ENCODE assay signal across 8 cellular contexts in genomic region chr9:132079391-132080071, GRCh38. TPM values are rescaled to one million over a fixed set of nuclear protein-coding genes. Genes with fewer than 3 reads are reported as not detected.
DNase-seq lines count a peak whose midpoint lies in the region; ATAC-seq, FAIRE-seq and TF ChIP-seq lines count a peak whose summit lies in the region.

Gene MED27, minus strand, starts transcription at chr9:132079867. Its CDS starts 23 bp downstream, at chr9:132079844.

- no peaks in the 10 kb centered on the region for H3K9me3 Mint-ChIP-seq in activated B cell treated with CpG ODN at 0.5 μM for 24 hours

- CTCF ChIA-PET in A549 (lab: Yijun Ruan, JAX) (interaction anchor here (1.3 kb wide), 1 partner anchor 90 kb away, joined by 3 read pairs; no protein-coding TSS in a partner anchor), activated B cell treated with CpG ODN at 0.5 μM for 24 hours (lab: Charles Lee) (no interaction called here)

- TF ChIP-seq CTCF in A549 (IDR thresholded peaks at IDR 0.05) = no peak
- no peak for TF ChIP-seq CTCF in activated B cell treated with CpG ODN at 0.5 μM for 24 hours (IDR thresholded peaks at IDR 0.05)
- TF ChIP-seq CTCF in cardiac fibroblast (IDR thresholded peaks at IDR 0.05; ENCODE audit: low read depth, low read length) = no peak
- no peak for TF ChIP-seq CTCF in spleen (IDR thresholded peaks at IDR 0.05 in 8 of 11, conservative IDR thresholded peaks at IDR 0.05 in 3 of 11)

- H3K27ac ChIP-seq in A549 (peak within 1 kb of the TSS; percentile 77 to 87), spleen (peak within 1 kb of the TSS; percentile 1 to 83 (median 59))

- no peak for FAIRE-seq in A549 (lab: Jason Lieb, UNC)

- TF ChIP-seq EP300 in A549 (IDR thresholded peaks at IDR 0.05) = no peak

- under 1% methylated on average over 41 of the region's 41 CpGs for WGBS in A549 (ENCODE audit: missing lambda C conversion rate)
- 0 to 6% (median 5%) methylated on average over 31 to 41 of the region's 41 CpGs for WGBS in spleen, 5 donors

- peak within 1 kb of the TSS; percentile 97 for H3K4me2 ChIP-seq in A549

- H3K4me3 Mint-ChIP-seq in activated B cell treated with CpG ODN at 0.5 μM for 24 hours = peak within 1 kb of the TSS; percentile 93

- H3K27me3 Mint-ChIP-seq in activated B cell treated with CpG ODN at 0.5 μM for 24 hours = peaks cover 7% of the 10 kb centered on the region

- intact Hi-C loops in activated B cell treated with CpG ODN at 0.5 μM for 24 hours (cut with micrococcal nuclease) (loop anchor here (1.0 to 5.0 kb wide), 5 partner anchors 81 to 1502 kb away; partner anchors contain the start of genes FUBP3, GTF3C4 and NUP214), spleen (cut with DNase I; ENCODE audit: low total_unique reads) (no loop called here)

- H3K9me3 ChIP-seq in A549 (no peaks in the 10 kb centered on the region), spleen (no peaks in the 10 kb centered on the region)

- POLR2A ChIA-PET in A549 (lab: Yijun Ruan, JAX) (no interaction called here), activated B cell treated with CpG ODN at 0.5 μM for 24 hours (lab: Charles Lee) (interaction anchor here (0.6 to 1.1 kb wide), 4 partner anchors 27 to 806 kb away, joined by 3 to 5 read pairs (median 4); partner anchors contain the start of gene NTNG2)

- H3K4me1 ChIP-seq in A549 (peaks cover 14% of the 10 kb centered on the region; the same call in 1 of the 3 replicates), spleen (peaks cover 6 to 56% (median 28%) of the 10 kb centered on the region in 6 donors)

- peak within 1 kb of the TSS; percentile 81 for H3K27ac Mint-ChIP-seq in activated B cell treated with CpG ODN at 0.5 μM for 24 hours

- DNase-seq in A549 (ENCODE audit: low read depth in 1 of 2, low spot score in 1 of 2) (peak; percentile 87 to 92), NCI-H345 (lab: John Stamatoyannopoulos, UW) (peak; percentile 94), activated B cell treated with CpG ODN at 0.5 μM for 24 hours (peak; percentile 88), cardiac fibroblast (ENCODE audit: low read depth in 2 of 2) (peak; percentile 89 to 92), inferior parietal cortex (ENCODE audit: extremely low spot score) (peak; percentile 97), spleen (peak; percentile 98)

- no peak for TF ChIP-seq RAD21 in A549 (conservative IDR thresholded peaks at IDR 0.05 in 1 of 2, IDR thresholded peaks at IDR 0.05 in 1 of 2)

- H3K36me3 Mint-ChIP-seq in activated B cell treated with CpG ODN at 0.5 μM for 24 hours (ENCODE audit: low read depth) = peaks cover 38% of the 10 kb centered on the region

- peak; percentile 96 to 99 for ATAC-seq in A549
- peak; percentile 79 for ATAC-seq in GM18861 (IDR thresholded peaks at IDR 0.05; ENCODE audit: unreplicated experiment)
- ATAC-seq in HG03159 (IDR thresholded peaks at IDR 0.05; ENCODE audit: unreplicated experiment) = peak; percentile 91
- ATAC-seq in activated B cell treated with CpG ODN at 0.5 μM for 24 hours (ENCODE audit: low read depth) = peak; percentile 99

- H3K4me1 Mint-ChIP-seq in activated B cell treated with CpG ODN at 0.5 μM for 24 hours = peaks cover 30% of the 10 kb centered on the region

- H3K36me3 ChIP-seq in spleen = peaks cover 0 to 32% (median 21%) of the 10 kb centered on the region in 6 donors

- peak within 1 kb of the TSS; percentile 85 for H3K4me3 ChIP-seq in A549
- peak within 1 kb of the TSS; percentile 72 to 87 for H3K4me3 ChIP-seq in cardiac fibroblast (replicated peaks in 1 of 2; ENCODE audit: low read depth in 2 of 2, low read length in 2 of 2)
- peak within 1 kb of the TSS; percentile 56 to 90 (median 88) for H3K4me3 ChIP-seq in spleen

- TF ChIP-seq POLR2A in A549 (IDR thresholded peaks at IDR 0.05; ENCODE audit: low read length) (peak; percentile 53), spleen (IDR thresholded peaks at IDR 0.05) (no peak)

- H3K27me3 ChIP-seq in spleen (replicated peaks in 1 of 7) = no peaks in the 10 kb centered on the region

TF ChIP-seq in A549, 52 proteins besides CTCF, POLR2A, EP300 and RAD21:
- TF ChIP-seq CHD4 (IDR thresholded peaks at IDR 0.05; ENCODE audit: borderline replicate concordance) = no peak
- TF ChIP-seq MYC (IDR thresholded peaks at IDR 0.05; ENCODE audit: borderline replicate concordance, low read length) = no peak
- peak in 1 of 2 experiments; percentile 41; a peak in 1 of 5 replicates for TF ChIP-seq JUN (IDR thresholded peaks at IDR 0.05)
- TF ChIP-seq SREBF2 (IDR thresholded peaks at IDR 0.05) = no peak
- TF ChIP-seq KDM5A (IDR thresholded peaks at IDR 0.05) = peak; percentile 89

RNA-seq across cellular contexts. Expression of gene MED27, which starts in this region (rescaled TPM):
- polyA plus RNA-seq in A549 (2011; rRNA removed) (37.8 and 43.9 TPM in 2 replicates), A549 (2017; fragmentation: RNase III; extraction: RNeasy Plus Mini Kit Qiagen cat#74134 plus additional on column Dnase treatment) (24.2 to 26.4 TPM (median 26.0 TPM) in 3 replicates), spleen (10 to 100 TPM; 13.1 to 16.8 (median 16.1) TPM)
- 37.4 and 37.6 TPM in 2 replicates for polyA plus RNA-seq in A549 (2012; cell fraction: cytosol; rRNA removed)
- polyA plus RNA-seq in A549 (2012; cell fraction: nucleus; rRNA removed) = 36.1 and 40.5 TPM in 2 replicates
- polyA minus RNA-seq in A549 (2011; rRNA and poly(A)+ RNA removed) = 38.8 and 39.1 TPM in 2 replicates
- total RNA-seq in activated B cell treated with CpG ODN at 0.5 μM for 24 hours (18.8 and 24.5 TPM in 2 replicates), spleen (10 to 100 TPM; 14.2 to 22.4 (median 16.0) TPM)

Comparison
In these comparisons a context has a peak if more than half of its experiments do, and no peak if none do; other contexts are left out.
1. Peak in every context shown above with its lines: DNase-seq, ATAC-seq, H3K4me3 ChIP-seq and H3K27ac ChIP-seq.